Comparison of ENCODE assay signal across 1 cellular context in the genomic region with DNA sequence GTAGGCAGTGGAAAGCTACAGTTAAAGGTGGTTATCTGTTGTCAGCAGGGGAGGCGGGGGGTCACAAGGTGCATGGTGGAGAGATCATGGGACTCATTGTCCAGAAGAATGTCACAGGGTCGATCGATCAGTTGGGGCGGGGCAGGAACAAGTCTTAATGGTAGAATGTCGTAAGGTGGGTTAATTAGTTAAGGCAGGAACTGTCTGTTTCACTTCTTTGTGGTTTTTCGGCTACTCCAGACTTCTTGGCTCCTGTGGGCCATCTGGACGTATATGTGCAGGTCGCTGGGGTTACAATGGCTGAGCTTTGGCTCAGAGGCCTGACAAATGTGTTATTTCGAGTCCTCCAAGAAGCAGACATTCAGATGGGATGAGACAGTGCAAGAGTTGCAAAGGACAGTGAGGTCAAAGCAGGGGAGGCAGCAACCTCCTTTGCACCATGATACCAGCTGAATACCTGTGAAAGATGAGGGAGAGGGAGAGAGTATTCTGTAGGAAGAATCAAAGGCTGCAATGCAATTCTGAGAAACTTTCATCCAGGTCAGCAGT.
TF ChIP-seq lines count a peak whose summit lies in the region.

No MANE protein-coding gene starts in this region.

TF ChIP-seq in K562, 482 proteins besides CTCF, POLR2A, EP300 and RAD21 (continued from another document):
- TF ChIP-seq, protein P1, sequence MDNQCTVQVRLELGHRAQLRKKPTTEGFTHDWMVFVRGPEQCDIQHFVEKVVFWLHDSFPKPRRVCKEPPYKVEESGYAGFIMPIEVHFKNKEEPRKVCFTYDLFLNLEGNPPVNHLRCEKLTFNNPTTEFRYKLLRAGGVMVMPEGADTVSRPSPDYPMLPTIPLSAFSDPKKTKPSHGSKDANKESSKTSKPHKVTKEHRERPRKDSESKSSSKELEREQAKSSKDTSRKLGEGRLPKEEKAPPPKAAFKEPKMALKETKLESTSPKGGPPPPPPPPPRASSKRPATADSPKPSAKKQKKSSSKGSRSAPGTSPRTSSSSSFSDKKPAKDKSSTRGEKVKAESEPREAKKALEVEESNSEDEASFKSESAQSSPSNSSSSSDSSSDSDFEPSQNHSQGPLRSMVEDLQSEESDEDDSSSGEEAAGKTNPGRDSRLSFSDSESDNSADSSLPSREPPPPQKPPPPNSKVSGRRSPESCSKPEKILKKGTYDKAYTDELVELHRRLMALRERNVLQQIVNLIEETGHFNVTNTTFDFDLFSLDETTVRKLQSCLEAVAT (IDR thresholded peaks at IDR 0.05) = no peak
- peak; percentile 87; the same call in 1 of the 2 replicates for TF ChIP-seq DMBX1 (CRISPR knock-in tag; IDR thresholded peaks at IDR 0.05; ENCODE audit: borderline replicate concordance)
- TF ChIP-seq, protein P2, sequence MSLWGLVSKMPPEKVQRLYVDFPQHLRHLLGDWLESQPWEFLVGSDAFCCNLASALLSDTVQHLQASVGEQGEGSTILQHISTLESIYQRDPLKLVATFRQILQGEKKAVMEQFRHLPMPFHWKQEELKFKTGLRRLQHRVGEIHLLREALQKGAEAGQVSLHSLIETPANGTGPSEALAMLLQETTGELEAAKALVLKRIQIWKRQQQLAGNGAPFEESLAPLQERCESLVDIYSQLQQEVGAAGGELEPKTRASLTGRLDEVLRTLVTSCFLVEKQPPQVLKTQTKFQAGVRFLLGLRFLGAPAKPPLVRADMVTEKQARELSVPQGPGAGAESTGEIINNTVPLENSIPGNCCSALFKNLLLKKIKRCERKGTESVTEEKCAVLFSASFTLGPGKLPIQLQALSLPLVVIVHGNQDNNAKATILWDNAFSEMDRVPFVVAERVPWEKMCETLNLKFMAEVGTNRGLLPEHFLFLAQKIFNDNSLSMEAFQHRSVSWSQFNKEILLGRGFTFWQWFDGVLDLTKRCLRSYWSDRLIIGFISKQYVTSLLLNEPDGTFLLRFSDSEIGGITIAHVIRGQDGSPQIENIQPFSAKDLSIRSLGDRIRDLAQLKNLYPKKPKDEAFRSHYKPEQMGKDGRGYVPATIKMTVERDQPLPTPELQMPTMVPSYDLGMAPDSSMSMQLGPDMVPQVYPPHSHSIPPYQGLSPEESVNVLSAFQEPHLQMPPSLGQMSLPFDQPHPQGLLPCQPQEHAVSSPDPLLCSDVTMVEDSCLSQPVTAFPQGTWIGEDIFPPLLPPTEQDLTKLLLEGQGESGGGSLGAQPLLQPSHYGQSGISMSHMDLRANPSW (CRISPR knock-in tag; IDR thresholded peaks at IDR 0.05) = no peak
- TF ChIP-seq, protein P3, sequence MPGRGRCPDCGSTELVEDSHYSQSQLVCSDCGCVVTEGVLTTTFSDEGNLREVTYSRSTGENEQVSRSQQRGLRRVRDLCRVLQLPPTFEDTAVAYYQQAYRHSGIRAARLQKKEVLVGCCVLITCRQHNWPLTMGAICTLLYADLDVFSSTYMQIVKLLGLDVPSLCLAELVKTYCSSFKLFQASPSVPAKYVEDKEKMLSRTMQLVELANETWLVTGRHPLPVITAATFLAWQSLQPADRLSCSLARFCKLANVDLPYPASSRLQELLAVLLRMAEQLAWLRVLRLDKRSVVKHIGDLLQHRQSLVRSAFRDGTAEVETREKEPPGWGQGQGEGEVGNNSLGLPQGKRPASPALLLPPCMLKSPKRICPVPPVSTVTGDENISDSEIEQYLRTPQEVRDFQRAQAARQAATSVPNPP (IDR thresholded peaks at IDR 0.05; ENCODE audit: borderline replicate concordance, insufficient read depth, insufficient read length) = no peak
- TF ChIP-seq, protein P4, sequence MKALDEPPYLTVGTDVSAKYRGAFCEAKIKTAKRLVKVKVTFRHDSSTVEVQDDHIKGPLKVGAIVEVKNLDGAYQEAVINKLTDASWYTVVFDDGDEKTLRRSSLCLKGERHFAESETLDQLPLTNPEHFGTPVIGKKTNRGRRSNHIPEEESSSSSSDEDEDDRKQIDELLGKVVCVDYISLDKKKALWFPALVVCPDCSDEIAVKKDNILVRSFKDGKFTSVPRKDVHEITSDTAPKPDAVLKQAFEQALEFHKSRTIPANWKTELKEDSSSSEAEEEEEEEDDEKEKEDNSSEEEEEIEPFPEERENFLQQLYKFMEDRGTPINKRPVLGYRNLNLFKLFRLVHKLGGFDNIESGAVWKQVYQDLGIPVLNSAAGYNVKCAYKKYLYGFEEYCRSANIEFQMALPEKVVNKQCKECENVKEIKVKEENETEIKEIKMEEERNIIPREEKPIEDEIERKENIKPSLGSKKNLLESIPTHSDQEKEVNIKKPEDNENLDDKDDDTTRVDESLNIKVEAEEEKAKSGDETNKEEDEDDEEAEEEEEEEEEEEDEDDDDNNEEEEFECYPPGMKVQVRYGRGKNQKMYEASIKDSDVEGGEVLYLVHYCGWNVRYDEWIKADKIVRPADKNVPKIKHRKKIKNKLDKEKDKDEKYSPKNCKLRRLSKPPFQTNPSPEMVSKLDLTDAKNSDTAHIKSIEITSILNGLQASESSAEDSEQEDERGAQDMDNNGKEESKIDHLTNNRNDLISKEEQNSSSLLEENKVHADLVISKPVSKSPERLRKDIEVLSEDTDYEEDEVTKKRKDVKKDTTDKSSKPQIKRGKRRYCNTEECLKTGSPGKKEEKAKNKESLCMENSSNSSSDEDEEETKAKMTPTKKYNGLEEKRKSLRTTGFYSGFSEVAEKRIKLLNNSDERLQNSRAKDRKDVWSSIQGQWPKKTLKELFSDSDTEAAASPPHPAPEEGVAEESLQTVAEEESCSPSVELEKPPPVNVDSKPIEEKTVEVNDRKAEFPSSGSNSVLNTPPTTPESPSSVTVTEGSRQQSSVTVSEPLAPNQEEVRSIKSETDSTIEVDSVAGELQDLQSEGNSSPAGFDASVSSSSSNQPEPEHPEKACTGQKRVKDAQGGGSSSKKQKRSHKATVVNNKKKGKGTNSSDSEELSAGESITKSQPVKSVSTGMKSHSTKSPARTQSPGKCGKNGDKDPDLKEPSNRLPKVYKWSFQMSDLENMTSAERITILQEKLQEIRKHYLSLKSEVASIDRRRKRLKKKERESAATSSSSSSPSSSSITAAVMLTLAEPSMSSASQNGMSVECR (CRISPR knock-in tag; IDR thresholded peaks at IDR 0.05) = no peak
- TF ChIP-seq TEAD1 (CRISPR knock-in tag; IDR thresholded peaks at IDR 0.05) = no peak
- TF ChIP-seq TCF3 (CRISPR knock-in tag; IDR thresholded peaks at IDR 0.05) = peak; percentile 65
- TF ChIP-seq ZNF347 (CRISPR knock-in tag; IDR thresholded peaks at IDR 0.05; ENCODE audit: low read depth) = no peak
- peak; percentile 57; the same call in 1 of the 2 replicates for TF ChIP-seq ZNF668 (CRISPR knock-in tag; IDR thresholded peaks at IDR 0.05)
- TF ChIP-seq, protein P5, sequence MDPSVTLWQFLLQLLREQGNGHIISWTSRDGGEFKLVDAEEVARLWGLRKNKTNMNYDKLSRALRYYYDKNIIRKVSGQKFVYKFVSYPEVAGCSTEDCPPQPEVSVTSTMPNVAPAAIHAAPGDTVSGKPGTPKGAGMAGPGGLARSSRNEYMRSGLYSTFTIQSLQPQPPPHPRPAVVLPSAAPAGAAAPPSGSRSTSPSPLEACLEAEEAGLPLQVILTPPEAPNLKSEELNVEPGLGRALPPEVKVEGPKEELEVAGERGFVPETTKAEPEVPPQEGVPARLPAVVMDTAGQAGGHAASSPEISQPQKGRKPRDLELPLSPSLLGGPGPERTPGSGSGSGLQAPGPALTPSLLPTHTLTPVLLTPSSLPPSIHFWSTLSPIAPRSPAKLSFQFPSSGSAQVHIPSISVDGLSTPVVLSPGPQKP (CRISPR knock-in tag; IDR thresholded peaks at IDR 0.05) = no peak
- no peak for TF ChIP-seq CHD4 (IDR thresholded peaks at IDR 0.05; ENCODE audit: insufficient read depth, insufficient replicate concordance, low read depth, low read length, poor library complexity, severe bottlenecking)
- no peak for TF ChIP-seq RBM39 (optimal IDR thresholded peaks at IDR 0.05; ENCODE audit: low read depth, low read length)
- no peak for TF ChIP-seq ZNF780A (CRISPR knock-in tag; IDR thresholded peaks at IDR 0.05)
- TF ChIP-seq, protein P6, sequence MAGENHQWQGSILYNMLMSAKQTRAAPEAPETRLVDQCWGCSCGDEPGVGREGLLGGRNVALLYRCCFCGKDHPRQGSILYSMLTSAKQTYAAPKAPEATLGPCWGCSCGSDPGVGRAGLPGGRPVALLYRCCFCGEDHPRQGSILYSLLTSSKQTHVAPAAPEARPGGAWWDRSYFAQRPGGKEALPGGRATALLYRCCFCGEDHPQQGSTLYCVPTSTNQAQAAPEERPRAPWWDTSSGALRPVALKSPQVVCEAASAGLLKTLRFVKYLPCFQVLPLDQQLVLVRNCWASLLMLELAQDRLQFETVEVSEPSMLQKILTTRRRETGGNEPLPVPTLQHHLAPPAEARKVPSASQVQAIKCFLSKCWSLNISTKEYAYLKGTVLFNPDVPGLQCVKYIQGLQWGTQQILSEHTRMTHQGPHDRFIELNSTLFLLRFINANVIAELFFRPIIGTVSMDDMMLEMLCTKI (IDR thresholded peaks at IDR 0.05; ENCODE audit: partially characterized antibody) = no peak
- no peak for TF ChIP-seq MEF2A (IDR thresholded peaks at IDR 0.05; ENCODE audit: control insufficient read depth, low read depth, low read length)
- TF ChIP-seq MCM3 (IDR thresholded peaks at IDR 0.05) = no peak
- TF ChIP-seq, protein P7, sequence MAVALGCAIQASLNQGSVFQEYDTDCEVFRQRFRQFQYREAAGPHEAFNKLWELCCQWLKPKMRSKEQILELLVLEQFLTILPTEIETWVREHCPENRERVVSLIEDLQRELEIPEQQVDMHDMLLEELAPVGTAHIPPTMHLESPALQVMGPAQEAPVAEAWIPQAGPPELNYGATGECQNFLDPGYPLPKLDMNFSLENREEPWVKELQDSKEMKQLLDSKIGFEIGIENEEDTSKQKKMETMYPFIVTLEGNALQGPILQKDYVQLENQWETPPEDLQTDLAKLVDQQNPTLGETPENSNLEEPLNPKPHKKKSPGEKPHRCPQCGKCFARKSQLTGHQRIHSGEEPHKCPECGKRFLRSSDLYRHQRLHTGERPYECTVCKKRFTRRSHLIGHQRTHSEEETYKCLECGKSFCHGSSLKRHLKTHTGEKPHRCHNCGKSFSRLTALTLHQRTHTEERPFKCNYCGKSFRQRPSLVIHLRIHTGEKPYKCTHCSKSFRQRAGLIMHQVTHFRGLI (CRISPR knock-in tag; IDR thresholded peaks at IDR 0.05) = no peak
- TF ChIP-seq ZSCAN32 (CRISPR knock-in tag; IDR thresholded peaks at IDR 0.05) = no peak
- TF ChIP-seq SNIP1 (IDR thresholded peaks at IDR 0.05; ENCODE audit: low read depth) = no peak
- TF ChIP-seq WHSC1 (IDR thresholded peaks at IDR 0.05; ENCODE audit: low read length) = no peak
- TF ChIP-seq, protein P8, sequence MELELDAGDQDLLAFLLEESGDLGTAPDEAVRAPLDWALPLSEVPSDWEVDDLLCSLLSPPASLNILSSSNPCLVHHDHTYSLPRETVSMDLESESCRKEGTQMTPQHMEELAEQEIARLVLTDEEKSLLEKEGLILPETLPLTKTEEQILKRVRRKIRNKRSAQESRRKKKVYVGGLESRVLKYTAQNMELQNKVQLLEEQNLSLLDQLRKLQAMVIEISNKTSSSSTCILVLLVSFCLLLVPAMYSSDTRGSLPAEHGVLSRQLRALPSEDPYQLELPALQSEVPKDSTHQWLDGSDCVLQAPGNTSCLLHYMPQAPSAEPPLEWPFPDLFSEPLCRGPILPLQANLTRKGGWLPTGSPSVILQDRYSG (tag; conservative IDR thresholded peaks at IDR 0.05; ENCODE audit: low read depth) = no peak
- TF ChIP-seq NR4A1 (CRISPR knock-in tag; IDR thresholded peaks at IDR 0.05) = no peak
- peak; percentile 85 for TF ChIP-seq NR4A1 (tag; IDR thresholded peaks at IDR 0.05)
- no peak for TF ChIP-seq XRCC5 (IDR thresholded peaks at IDR 0.05; ENCODE audit: low read depth, low read length)
- TF ChIP-seq CEBPB (tag; IDR thresholded peaks at IDR 0.05) = no peak
- no peak for TF ChIP-seq RNF2 (IDR thresholded peaks at IDR 0.05)
- TF ChIP-seq, protein P9, sequence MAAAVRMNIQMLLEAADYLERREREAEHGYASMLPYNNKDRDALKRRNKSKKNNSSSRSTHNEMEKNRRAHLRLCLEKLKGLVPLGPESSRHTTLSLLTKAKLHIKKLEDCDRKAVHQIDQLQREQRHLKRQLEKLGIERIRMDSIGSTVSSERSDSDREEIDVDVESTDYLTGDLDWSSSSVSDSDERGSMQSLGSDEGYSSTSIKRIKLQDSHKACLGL (CRISPR knock-in tag; IDR thresholded peaks at IDR 0.05; ENCODE audit: borderline replicate concordance, poor library complexity, severe bottlenecking) = no peak
- no peak for TF ChIP-seq ZNF384 (IDR thresholded peaks at IDR 0.05; ENCODE audit: low read depth, low read length)
- no peak for TF ChIP-seq NFE2 (IDR thresholded peaks at IDR 0.05; ENCODE audit: low read depth)
